Comparison of ENCODE assay signal across 1 cellular context in genomic region chr15:84911879-84912660, GRCh38.
TF ChIP-seq lines count a peak whose summit lies in the region.

No MANE protein-coding gene starts in this region.

TF ChIP-seq in HepG2, 621 proteins besides CTCF, POLR2A, EP300 and RAD21 (continued from another document and continues in another):
- TF ChIP-seq RERE (CRISPR knock-in tag; IDR thresholded peaks at IDR 0.05; ENCODE audit: low read depth), result no peak
- peak; percentile 94 for TF ChIP-seq PRDM10 (CRISPR knock-in tag; IDR thresholded peaks at IDR 0.05; ENCODE audit: low read depth)
- peak; percentile 47 for TF ChIP-seq ZGPAT (CRISPR knock-in tag; IDR thresholded peaks at IDR 0.05)
- peak; percentile 54; the same call in 1 of the 2 replicates for TF ChIP-seq ZIK1 (CRISPR knock-in tag; IDR thresholded peaks at IDR 0.05; ENCODE audit: borderline replicate concordance, low read depth)
- TF ChIP-seq ZFY (CRISPR knock-in tag; IDR thresholded peaks at IDR 0.05), result peak; percentile 43; the same call in 1 of the 2 replicates
- TF ChIP-seq KAT8 (CRISPR knock-in tag; IDR thresholded peaks at IDR 0.05), result peak; percentile 40; the same call in 1 of the 2 replicates
- peak; percentile 66 for TF ChIP-seq PAXIP1 (CRISPR knock-in tag; conservative IDR thresholded peaks at IDR 0.05)
- 0 out of 2 replicates have a peak, but pooled peaks have one; percentile 20 for TF ChIP-seq KDM6A (CRISPR knock-in tag; IDR thresholded peaks at IDR 0.05; ENCODE audit: low read depth)
- no peak for TF ChIP-seq DMTF1 (CRISPR knock-in tag; IDR thresholded peaks at IDR 0.05)
- TF ChIP-seq NFYB (CRISPR knock-in tag; IDR thresholded peaks at IDR 0.05), result peak; percentile 52; the same call in 1 of the 2 replicates
- TF ChIP-seq SOX6 (IDR thresholded peaks at IDR 0.05), result no peak
- TF ChIP-seq SOX6 (CRISPR knock-in tag; IDR thresholded peaks at IDR 0.05), result peak; percentile 80
- peak; percentile 25; the same call in 1 of the 2 replicates for TF ChIP-seq ZNF292 (CRISPR knock-in tag; IDR thresholded peaks at IDR 0.05; ENCODE audit: borderline replicate concordance, low read depth)
- peak; percentile 34 for TF ChIP-seq MIER3 (CRISPR knock-in tag; IDR thresholded peaks at IDR 0.05; ENCODE audit: borderline replicate concordance)
- TF ChIP-seq, protein P1, sequence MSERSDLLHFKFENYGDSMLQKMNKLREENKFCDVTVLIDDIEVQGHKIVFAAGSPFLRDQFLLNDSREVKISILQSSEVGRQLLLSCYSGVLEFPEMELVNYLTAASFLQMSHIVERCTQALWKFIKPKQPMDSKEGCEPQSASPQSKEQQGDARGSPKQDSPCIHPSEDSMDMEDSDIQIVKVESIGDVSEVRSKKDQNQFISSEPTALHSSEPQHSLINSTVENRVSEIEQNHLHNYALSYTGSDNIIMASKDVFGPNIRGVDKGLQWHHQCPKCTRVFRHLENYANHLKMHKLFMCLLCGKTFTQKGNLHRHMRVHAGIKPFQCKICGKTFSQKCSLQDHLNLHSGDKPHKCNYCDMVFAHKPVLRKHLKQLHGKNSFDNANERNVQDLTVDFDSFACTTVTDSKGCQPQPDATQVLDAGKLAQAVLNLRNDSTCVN (CRISPR knock-in tag; IDR thresholded peaks at IDR 0.05; ENCODE audit: borderline replicate concordance), result peak; percentile 65; the same call in 1 of the 2 replicates
- TF ChIP-seq HOXD1 (CRISPR knock-in tag; IDR thresholded peaks at IDR 0.05), result peak; percentile 38; the same call in 1 of the 2 replicates
- no peak for TF ChIP-seq PAWR (CRISPR knock-in tag; IDR thresholded peaks at IDR 0.05; ENCODE audit: borderline replicate concordance)
- TF ChIP-seq, protein P2, sequence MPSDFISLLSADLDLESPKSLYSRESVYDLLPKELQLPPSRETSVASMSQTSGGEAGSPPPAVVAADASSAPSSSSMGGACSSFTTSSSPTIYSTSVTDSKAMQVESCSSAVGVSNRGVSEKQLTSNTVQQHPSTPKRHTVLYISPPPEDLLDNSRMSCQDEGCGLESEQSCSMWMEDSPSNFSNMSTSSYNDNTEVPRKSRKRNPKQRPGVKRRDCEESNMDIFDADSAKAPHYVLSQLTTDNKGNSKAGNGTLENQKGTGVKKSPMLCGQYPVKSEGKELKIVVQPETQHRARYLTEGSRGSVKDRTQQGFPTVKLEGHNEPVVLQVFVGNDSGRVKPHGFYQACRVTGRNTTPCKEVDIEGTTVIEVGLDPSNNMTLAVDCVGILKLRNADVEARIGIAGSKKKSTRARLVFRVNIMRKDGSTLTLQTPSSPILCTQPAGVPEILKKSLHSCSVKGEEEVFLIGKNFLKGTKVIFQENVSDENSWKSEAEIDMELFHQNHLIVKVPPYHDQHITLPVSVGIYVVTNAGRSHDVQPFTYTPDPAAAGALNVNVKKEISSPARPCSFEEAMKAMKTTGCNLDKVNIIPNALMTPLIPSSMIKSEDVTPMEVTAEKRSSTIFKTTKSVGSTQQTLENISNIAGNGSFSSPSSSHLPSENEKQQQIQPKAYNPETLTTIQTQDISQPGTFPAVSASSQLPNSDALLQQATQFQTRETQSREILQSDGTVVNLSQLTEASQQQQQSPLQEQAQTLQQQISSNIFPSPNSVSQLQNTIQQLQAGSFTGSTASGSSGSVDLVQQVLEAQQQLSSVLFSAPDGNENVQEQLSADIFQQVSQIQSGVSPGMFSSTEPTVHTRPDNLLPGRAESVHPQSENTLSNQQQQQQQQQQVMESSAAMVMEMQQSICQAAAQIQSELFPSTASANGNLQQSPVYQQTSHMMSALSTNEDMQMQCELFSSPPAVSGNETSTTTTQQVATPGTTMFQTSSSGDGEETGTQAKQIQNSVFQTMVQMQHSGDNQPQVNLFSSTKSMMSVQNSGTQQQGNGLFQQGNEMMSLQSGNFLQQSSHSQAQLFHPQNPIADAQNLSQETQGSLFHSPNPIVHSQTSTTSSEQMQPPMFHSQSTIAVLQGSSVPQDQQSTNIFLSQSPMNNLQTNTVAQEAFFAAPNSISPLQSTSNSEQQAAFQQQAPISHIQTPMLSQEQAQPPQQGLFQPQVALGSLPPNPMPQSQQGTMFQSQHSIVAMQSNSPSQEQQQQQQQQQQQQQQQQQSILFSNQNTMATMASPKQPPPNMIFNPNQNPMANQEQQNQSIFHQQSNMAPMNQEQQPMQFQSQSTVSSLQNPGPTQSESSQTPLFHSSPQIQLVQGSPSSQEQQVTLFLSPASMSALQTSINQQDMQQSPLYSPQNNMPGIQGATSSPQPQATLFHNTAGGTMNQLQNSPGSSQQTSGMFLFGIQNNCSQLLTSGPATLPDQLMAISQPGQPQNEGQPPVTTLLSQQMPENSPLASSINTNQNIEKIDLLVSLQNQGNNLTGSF (CRISPR knock-in tag; IDR thresholded peaks at IDR 0.05), result peak; percentile 81
- peak; percentile 65; the same call in 1 of the 2 replicates for TF ChIP-seq DMAP1 (CRISPR knock-in tag; IDR thresholded peaks at IDR 0.05)
- TF ChIP-seq SOX13 (IDR thresholded peaks at IDR 0.05), result no peak; the same call in 1 of the 2 replicates
- peak in 1 of 2 experiments; percentile 89; a peak in 2 of 4 replicates for TF ChIP-seq SOX13 (CRISPR knock-in tag; conservative IDR thresholded peaks at IDR 0.05 in 1 of 2, IDR thresholded peaks at IDR 0.05 in 1 of 2)
- TF ChIP-seq, protein P3, sequence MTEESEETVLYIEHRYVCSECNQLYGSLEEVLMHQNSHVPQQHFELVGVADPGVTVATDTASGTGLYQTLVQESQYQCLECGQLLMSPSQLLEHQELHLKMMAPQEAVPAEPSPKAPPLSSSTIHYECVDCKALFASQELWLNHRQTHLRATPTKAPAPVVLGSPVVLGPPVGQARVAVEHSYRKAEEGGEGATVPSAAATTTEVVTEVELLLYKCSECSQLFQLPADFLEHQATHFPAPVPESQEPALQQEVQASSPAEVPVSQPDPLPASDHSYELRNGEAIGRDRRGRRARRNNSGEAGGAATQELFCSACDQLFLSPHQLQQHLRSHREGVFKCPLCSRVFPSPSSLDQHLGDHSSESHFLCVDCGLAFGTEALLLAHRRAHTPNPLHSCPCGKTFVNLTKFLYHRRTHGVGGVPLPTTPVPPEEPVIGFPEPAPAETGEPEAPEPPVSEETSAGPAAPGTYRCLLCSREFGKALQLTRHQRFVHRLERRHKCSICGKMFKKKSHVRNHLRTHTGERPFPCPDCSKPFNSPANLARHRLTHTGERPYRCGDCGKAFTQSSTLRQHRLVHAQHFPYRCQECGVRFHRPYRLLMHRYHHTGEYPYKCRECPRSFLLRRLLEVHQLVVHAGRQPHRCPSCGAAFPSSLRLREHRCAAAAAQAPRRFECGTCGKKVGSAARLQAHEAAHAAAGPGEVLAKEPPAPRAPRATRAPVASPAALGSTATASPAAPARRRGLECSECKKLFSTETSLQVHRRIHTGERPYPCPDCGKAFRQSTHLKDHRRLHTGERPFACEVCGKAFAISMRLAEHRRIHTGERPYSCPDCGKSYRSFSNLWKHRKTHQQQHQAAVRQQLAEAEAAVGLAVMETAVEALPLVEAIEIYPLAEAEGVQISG (CRISPR knock-in tag; IDR thresholded peaks at IDR 0.05), result peak; percentile 66
- 0 out of 2 replicates have a peak, but pooled peaks have one; percentile 55 for TF ChIP-seq ESRRA (CRISPR knock-in tag; IDR thresholded peaks at IDR 0.05; ENCODE audit: low read depth)
